Comparison of ENCODE assay signal across 1 cellular context in genomic region chr19:56080669-56081401, GRCh38.
TF ChIP-seq lines count a peak whose summit lies in the region.

No MANE protein-coding gene starts in this region.

TF ChIP-seq in HepG2, 621 proteins besides CTCF, POLR2A, EP300 and RAD21 (continued from another document and continues in another):
- TF ChIP-seq ZBTB40 (IDR thresholded peaks at IDR 0.05) (no peak), ZBTB40 (CRISPR knock-in tag; IDR thresholded peaks at IDR 0.05) (no peak), ZSCAN25 (CRISPR knock-in tag; IDR thresholded peaks at IDR 0.05) (peak; percentile 17; the same call in 1 of the 2 replicates), NCOA1 (CRISPR knock-in tag; IDR thresholded peaks at IDR 0.05) (no peak), MTF1 (CRISPR knock-in tag; IDR thresholded peaks at IDR 0.05) (no peak), NR2F2 (IDR thresholded peaks at IDR 0.05; ENCODE audit: borderline replicate concordance, low read depth) (no peak), RARG (CRISPR knock-in tag; IDR thresholded peaks at IDR 0.05; ENCODE audit: low read depth) (no peak), ZNF891 (CRISPR knock-in tag; IDR thresholded peaks at IDR 0.05) (no peak), ZNF772 (CRISPR knock-in tag; IDR thresholded peaks at IDR 0.05) (no peak), GABPB1 (CRISPR knock-in tag; IDR thresholded peaks at IDR 0.05) (peak; percentile 29), ZFP1 (CRISPR knock-in tag; IDR thresholded peaks at IDR 0.05) (no peak), ZNF816 (CRISPR knock-in tag; IDR thresholded peaks at IDR 0.05; ENCODE audit: borderline replicate concordance) (no peak), PLRG1 (conservative IDR thresholded peaks at IDR 0.05) (no peak), ZFP90 (CRISPR knock-in tag; IDR thresholded peaks at IDR 0.05; ENCODE audit: borderline replicate concordance) (no peak), ZNF709 (CRISPR knock-in tag; IDR thresholded peaks at IDR 0.05) (no peak), CBFB (CRISPR knock-in tag; IDR thresholded peaks at IDR 0.05) (no peak), ZNF740 (CRISPR knock-in tag; IDR thresholded peaks at IDR 0.05) (no peak), ZBTB8A (CRISPR knock-in tag; IDR thresholded peaks at IDR 0.05; ENCODE audit: borderline replicate concordance, low read depth) (no peak), MAZ (IDR thresholded peaks at IDR 0.05; ENCODE audit: borderline replicate concordance, low read depth, low read length) (no peak), MAZ (CRISPR knock-in tag; IDR thresholded peaks at IDR 0.05; ENCODE audit: low read depth) (peak; percentile 37; the same call in 1 of the 2 replicates), ZNF34 (CRISPR knock-in tag; IDR thresholded peaks at IDR 0.05; ENCODE audit: borderline replicate concordance) (no peak), MAFF (IDR thresholded peaks at IDR 0.05; ENCODE audit: low read depth, low read length) (no peak), ZMYM3 (CRISPR knock-in tag; IDR thresholded peaks at IDR 0.05) (peak; percentile 68; the same call in 1 of the 2 replicates), ZNF7 (CRISPR knock-in tag; IDR thresholded peaks at IDR 0.05) (no peak), NPAS2 (CRISPR knock-in tag; IDR thresholded peaks at IDR 0.05; ENCODE audit: borderline replicate concordance) (no peak), GLMP (CRISPR knock-in tag; IDR thresholded peaks at IDR 0.05; ENCODE audit: borderline replicate concordance) (no peak), BHLHE40 (IDR thresholded peaks at IDR 0.05; ENCODE audit: low read length) (no peak), ZNF850 (CRISPR knock-in tag; conservative IDR thresholded peaks at IDR 0.05) (no peak), ZNF616 (CRISPR knock-in tag; IDR thresholded peaks at IDR 0.05; ENCODE audit: low read depth) (no peak), SALL1 (CRISPR knock-in tag; IDR thresholded peaks at IDR 0.05) (peak; percentile 45), MAF1 (CRISPR knock-in tag; IDR thresholded peaks at IDR 0.05; ENCODE audit: borderline replicate concordance) (no peak), ZNF841 (CRISPR knock-in tag; IDR thresholded peaks at IDR 0.05; ENCODE audit: borderline replicate concordance) (no peak), ZNF432 (CRISPR knock-in tag; IDR thresholded peaks at IDR 0.05; ENCODE audit: borderline replicate concordance) (no peak), HMGXB4 (CRISPR knock-in tag; IDR thresholded peaks at IDR 0.05; ENCODE audit: borderline replicate concordance in 1 of 2, low read depth in 1 of 2) (peak in 1 of 2 experiments; percentile 38; a peak in 1 of 4 replicates), ZNF496 (CRISPR knock-in tag; IDR thresholded peaks at IDR 0.05; ENCODE audit: insufficient replicate concordance) (no peak), ZNF33B (CRISPR knock-in tag; IDR thresholded peaks at IDR 0.05) (no peak)
- TF ChIP-seq, protein P1, sequence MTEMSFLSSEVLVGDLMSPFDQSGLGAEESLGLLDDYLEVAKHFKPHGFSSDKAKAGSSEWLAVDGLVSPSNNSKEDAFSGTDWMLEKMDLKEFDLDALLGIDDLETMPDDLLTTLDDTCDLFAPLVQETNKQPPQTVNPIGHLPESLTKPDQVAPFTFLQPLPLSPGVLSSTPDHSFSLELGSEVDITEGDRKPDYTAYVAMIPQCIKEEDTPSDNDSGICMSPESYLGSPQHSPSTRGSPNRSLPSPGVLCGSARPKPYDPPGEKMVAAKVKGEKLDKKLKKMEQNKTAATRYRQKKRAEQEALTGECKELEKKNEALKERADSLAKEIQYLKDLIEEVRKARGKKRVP (CRISPR knock-in tag; IDR thresholded peaks at IDR 0.05): no peak
- TF ChIP-seq, protein P2, sequence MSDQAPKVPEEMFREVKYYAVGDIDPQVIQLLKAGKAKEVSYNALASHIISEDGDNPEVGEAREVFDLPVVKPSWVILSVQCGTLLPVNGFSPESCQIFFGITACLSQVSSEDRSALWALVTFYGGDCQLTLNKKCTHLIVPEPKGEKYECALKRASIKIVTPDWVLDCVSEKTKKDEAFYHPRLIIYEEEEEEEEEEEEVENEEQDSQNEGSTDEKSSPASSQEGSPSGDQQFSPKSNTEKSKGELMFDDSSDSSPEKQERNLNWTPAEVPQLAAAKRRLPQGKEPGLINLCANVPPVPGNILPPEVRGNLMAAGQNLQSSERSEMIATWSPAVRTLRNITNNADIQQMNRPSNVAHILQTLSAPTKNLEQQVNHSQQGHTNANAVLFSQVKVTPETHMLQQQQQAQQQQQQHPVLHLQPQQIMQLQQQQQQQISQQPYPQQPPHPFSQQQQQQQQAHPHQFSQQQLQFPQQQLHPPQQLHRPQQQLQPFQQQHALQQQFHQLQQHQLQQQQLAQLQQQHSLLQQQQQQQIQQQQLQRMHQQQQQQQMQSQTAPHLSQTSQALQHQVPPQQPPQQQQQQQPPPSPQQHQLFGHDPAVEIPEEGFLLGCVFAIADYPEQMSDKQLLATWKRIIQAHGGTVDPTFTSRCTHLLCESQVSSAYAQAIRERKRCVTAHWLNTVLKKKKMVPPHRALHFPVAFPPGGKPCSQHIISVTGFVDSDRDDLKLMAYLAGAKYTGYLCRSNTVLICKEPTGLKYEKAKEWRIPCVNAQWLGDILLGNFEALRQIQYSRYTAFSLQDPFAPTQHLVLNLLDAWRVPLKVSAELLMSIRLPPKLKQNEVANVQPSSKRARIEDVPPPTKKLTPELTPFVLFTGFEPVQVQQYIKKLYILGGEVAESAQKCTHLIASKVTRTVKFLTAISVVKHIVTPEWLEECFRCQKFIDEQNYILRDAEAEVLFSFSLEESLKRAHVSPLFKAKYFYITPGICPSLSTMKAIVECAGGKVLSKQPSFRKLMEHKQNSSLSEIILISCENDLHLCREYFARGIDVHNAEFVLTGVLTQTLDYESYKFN (CRISPR knock-in tag; conservative IDR thresholded peaks at IDR 0.05): no peak
- TF ChIP-seq, protein P3, sequence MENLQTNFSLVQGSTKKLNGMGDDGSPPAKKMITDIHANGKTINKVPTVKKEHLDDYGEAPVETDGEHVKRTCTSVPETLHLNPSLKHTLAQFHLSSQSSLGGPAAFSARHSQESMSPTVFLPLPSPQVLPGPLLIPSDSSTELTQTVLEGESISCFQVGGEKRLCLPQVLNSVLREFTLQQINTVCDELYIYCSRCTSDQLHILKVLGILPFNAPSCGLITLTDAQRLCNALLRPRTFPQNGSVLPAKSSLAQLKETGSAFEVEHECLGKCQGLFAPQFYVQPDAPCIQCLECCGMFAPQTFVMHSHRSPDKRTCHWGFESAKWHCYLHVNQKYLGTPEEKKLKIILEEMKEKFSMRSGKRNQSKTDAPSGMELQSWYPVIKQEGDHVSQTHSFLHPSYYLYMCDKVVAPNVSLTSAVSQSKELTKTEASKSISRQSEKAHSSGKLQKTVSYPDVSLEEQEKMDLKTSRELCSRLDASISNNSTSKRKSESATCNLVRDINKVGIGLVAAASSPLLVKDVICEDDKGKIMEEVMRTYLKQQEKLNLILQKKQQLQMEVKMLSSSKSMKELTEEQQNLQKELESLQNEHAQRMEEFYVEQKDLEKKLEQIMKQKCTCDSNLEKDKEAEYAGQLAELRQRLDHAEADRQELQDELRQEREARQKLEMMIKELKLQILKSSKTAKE (CRISPR knock-in tag; IDR thresholded peaks at IDR 0.05; ENCODE audit: borderline replicate concordance): no peak
